11 cellular contexts compared by ENCODE assay signal in the genomic region with DNA sequence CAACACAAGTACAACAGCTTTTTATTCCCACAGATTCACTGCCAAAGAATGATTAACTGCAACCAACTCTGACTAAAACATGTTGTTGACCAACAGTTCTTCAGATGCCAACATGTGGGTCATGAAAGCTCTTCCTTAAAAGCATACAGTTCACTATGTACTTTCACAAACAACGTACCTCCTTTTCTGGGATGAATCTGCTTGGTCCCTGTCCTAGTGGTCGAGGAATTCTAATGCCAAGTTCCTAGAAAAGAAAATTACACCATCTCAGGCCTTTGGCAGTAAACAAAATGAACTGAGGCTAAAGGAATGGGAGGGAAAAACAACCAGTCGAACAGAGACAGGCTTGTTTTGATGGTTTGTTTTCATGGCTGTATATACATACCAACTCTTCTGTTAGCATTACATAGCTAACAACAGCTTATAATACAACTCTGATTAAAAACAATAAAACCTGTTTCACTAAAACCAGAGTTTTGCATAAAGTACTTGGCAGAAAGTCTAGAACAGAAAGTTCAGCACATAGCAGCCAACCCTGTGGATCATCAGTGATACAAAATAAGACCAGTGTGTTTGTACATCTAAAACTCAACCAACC.
A peak's percentile ranks its signal among the peaks of the same experiment; 100 is the strongest.
DNase-seq lines count a peak whose midpoint lies in the region; ATAC-seq and TF ChIP-seq lines count a peak whose summit lies in the region.
"Had no signal": no experiment of that assay in that cellular context is flagged by ENCODE, and none has a peak within 500 bp of the region (broad histone marks: within the 10 kb centered on the region; RNA-seq: fewer than 3 reads in every experiment).

No MANE protein-coding gene starts in this region.

- WGBS in ovary, 3 donors, result 4 to 9% (median 6%) methylated on average over 3 of the region's 3 CpGs

- H3K4me3 Mint-ChIP-seq in activated T-helper 17 cell treated with anti-CD3 and anti-CD28 coated beads, Interleukin-2, amount 50 U/mL, for 72 hours, result peak overlapping the region; percentile 48

- H3K4me1 Mint-ChIP-seq in activated T-helper 17 cell treated with anti-CD3 and anti-CD28 coated beads, Interleukin-2, amount 50 U/mL, for 72 hours, result peaks cover 26% of the 10 kb centered on the region

- H3K27ac ChIP-seq in foreskin keratinocyte (no peak overlapping the region), ovary (peak overlapping the region; percentile 40 to 71)

- intact Hi-C loops in ovary (cut with DNase I), result loop anchor here in 3 of 4 donors (10.0 kb wide), 3 partner anchors 47 to 57 kb away; no protein-coding TSS in a partner anchor

- no peaks in the 10 kb centered on the region for H3K27me3 ChIP-seq in foreskin keratinocyte
- no peaks in the 10 kb centered on the region for H3K27me3 ChIP-seq in ovary

- H3K36me3 ChIP-seq in ovary, result no peaks in the 10 kb centered on the region

- H3K4me1 ChIP-seq in foreskin keratinocyte (no peaks in the 10 kb centered on the region), ovary (ENCODE audit: insufficient read depth) (peaks cover 4% of the 10 kb centered on the region)

- DNase-seq in AG08395 (ENCODE audit: low spot score) (peak; percentile 33), foreskin keratinocyte (peak in 1 of 2 donors; percentile 43), ovary (no peak), NCI-H446 (lab: John Stamatoyannopoulos, UW) (no peak)
- DNase-seq: Kasumi-1, occipital lobe, trophoblast cell had no signal

- peak overlapping the region; percentile 46 for H3K27ac Mint-ChIP-seq in activated T-helper 17 cell treated with anti-CD3 and anti-CD28 coated beads, Interleukin-2, amount 50 U/mL, for 72 hours

- TF ChIP-seq EP300 in ovary (IDR thresholded peaks at IDR 0.05), result peak; percentile 71

- TF ChIP-seq CTCF in foreskin keratinocyte (conservative IDR thresholded peaks at IDR 0.05), result no peak
- peak in 2 of 3 donors; percentile 5 to 34 for TF ChIP-seq CTCF in ovary (IDR thresholded peaks at IDR 0.05)

- peak; percentile 8 for TF ChIP-seq POLR2A in ovary (IDR thresholded peaks at IDR 0.05)

- H3K27me3 Mint-ChIP-seq in activated T-helper 17 cell treated with anti-CD3 and anti-CD28 coated beads, Interleukin-2, amount 50 U/mL, for 72 hours, result no peaks in the 10 kb centered on the region

- H3K9me3 Mint-ChIP-seq in activated T-helper 17 cell treated with anti-CD3 and anti-CD28 coated beads, Interleukin-2, amount 50 U/mL, for 72 hours, result no peaks in the 10 kb centered on the region

- no peaks in the 10 kb centered on the region for H3K9me3 ChIP-seq in ovary

- H3K4me3 ChIP-seq in ovary, result peak overlapping the region; percentile 20

- peaks cover 60% of the 10 kb centered on the region for H3K36me3 Mint-ChIP-seq in activated T-helper 17 cell treated with anti-CD3 and anti-CD28 coated beads, Interleukin-2, amount 50 U/mL, for 72 hours (ENCODE audit: low read depth)

- peak; percentile 46 for ATAC-seq in activated T-helper 17 cell treated with anti-CD3 and anti-CD28 coated beads, Interleukin-2, amount 50 U/mL, for 72 hours (replicated peaks)
- peak; percentile 20 for ATAC-seq in foreskin keratinocyte
- ATAC-seq in HG02798 (IDR thresholded peaks at IDR 0.05; ENCODE audit: poor library complexity, unreplicated experiment), result no peak
- ATAC-seq in HG03354 (IDR thresholded peaks at IDR 0.05; ENCODE audit: poor library complexity, severe bottlenecking, unreplicated experiment), result no peak
- no peak for ATAC-seq in HG03139 (IDR thresholded peaks at IDR 0.05; ENCODE audit: unreplicated experiment)

Comparison
In these comparisons a context has a peak if more than half of its experiments do, and no peak if none do; other contexts are left out.
1. ATAC-seq: peak in activated T-helper 17 cell treated with anti-CD3 and anti-CD28 coated beads, Interleukin-2, amount 50 U/mL, for 72 hours (single experiment) and foreskin keratinocyte (single experiment); none in HG02798 (single experiment), HG03354 (single experiment) and HG03139 (single experiment).